Comparison of ENCODE assay signal across 9 cellular contexts in the genomic region with DNA sequence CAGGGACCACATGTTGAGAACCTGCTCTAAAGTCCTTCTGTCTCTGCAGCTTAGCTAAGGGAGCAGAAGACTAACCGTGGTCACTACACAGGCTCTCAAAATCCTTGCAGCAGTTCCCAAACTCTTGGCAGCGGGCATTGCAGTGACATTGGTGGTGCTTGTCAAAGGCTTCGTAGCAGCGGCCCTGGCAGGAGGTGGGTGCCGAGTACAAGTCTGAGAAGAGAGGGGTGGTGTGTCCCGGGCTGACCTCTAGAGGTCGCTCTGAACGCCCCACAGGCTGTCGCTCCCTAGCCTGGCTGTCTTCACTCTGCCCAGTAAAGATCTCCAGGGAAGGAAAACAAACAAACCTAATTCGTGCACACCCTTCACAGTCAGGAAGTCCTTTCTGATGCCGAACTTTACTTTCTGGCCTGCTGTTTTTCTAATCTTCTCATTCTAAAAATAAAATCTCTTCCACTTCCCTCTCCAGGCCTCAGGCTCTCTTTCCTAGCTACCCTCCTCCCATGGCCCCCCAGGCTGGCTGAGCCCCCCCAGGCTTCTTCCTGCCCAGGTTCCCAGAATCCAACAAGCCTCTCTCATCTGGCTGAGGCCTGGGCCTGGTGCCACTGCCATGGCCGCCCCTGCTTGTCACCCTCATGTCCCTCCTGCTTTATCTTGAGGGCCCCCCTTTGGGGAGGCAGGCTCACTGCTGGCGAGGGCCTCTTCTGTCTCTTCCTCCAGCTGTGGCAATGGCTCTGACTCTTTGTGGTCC. TPM values are rescaled to one million over a fixed set of nuclear protein-coding genes. Genes with fewer than 3 reads are reported as not detected.
DNase-seq lines count a peak whose midpoint lies in the region; ATAC-seq and TF ChIP-seq lines count a peak whose summit lies in the region.
"Had no signal": no experiment of that assay in that cellular context is flagged by ENCODE, and none has a peak within 500 bp of the region (broad histone marks: within the 10 kb centered on the region; RNA-seq: fewer than 3 reads in every experiment).

No MANE protein-coding gene starts in this region.

- TF ChIP-seq CTCF in ascending aorta (IDR thresholded peaks at IDR 0.05), result peak; percentile 67 to 89 (median 83)
- TF ChIP-seq CTCF in heart right ventricle (IDR thresholded peaks at IDR 0.05), result peak; percentile 85 to 97 (median 92)

- 0 to 2% methylated on average over 13 of the region's 13 CpGs for WGBS in heart right ventricle, 2 donors

- ATAC-seq in heart right ventricle (peak; percentile 92 to 95 (median 94)), HG03469 (IDR thresholded peaks at IDR 0.05; ENCODE audit: unreplicated experiment) (no peak), HG02642 (IDR thresholded peaks at IDR 0.05; ENCODE audit: poor library complexity, unreplicated experiment) (no peak)

- DNase-seq in GM04504 (ENCODE audit: low read depth), result peak; percentile 78
- DNase-seq in LoVo (ENCODE audit: low spot score), result peak; percentile 16
- DNase-seq in SK-N-DZ (ENCODE audit: low spot score), result peak; percentile 65
- DNase-seq in ascending aorta (ENCODE audit: low spot score in 2 of 2), result peak; percentile 64 to 94
- DNase-seq in heart right ventricle, result peak; percentile 89 to 93
- DNase-seq in pons (ENCODE audit: low spot score), result peak; percentile 90

- H3K4me3 ChIP-seq in ascending aorta, result peak overlapping the region in 1 of 2 donors; percentile 20
- H3K4me3 ChIP-seq in heart right ventricle, result peak overlapping the region in 1 of 10 donors; percentile 4

- H3K27ac ChIP-seq in ascending aorta, result peak overlapping the region; percentile 88 to 94
- peak overlapping the region; percentile 82 to 97 (median 94) for H3K27ac ChIP-seq in heart right ventricle
- H3K27ac ChIP-seq: epithelial cell of prostate had no signal

- H3K36me3 ChIP-seq in ascending aorta (no peaks in the 10 kb centered on the region), heart right ventricle (peaks cover 0 to 6% (median 0%) of the 10 kb centered on the region in 9 donors)

- H3K4me1 ChIP-seq in ascending aorta, result peaks cover 19 to 29% of the 10 kb centered on the region in 2 donors
- H3K4me1 ChIP-seq in heart right ventricle, result peaks cover 31 to 52% (median 47%) of the 10 kb centered on the region in 9 donors

- H3K27me3 ChIP-seq in ascending aorta (no peaks in the 10 kb centered on the region), heart right ventricle (no peaks in the 10 kb centered on the region)

- no peaks in the 10 kb centered on the region for H3K9me3 ChIP-seq in ascending aorta
- H3K9me3 ChIP-seq in heart right ventricle, result no peaks in the 10 kb centered on the region

- intact Hi-C loops in ascending aorta (cut with DNase I), result loop anchor here (1.0 to 5.0 kb wide), 2 partner anchors 20 to 230 kb away; no protein-coding TSS in a partner anchor
- intact Hi-C loops in heart right ventricle (cut with DNase I), result loop anchor here (1.0 to 10.0 kb wide), 11 partner anchors 19 to 237 kb away; a partner anchor contains a TSS

RNA-seq across cellular contexts. Expression of a gene that starts 7.7 kb away (rescaled TPM):
- 0.05 TPM in 1 of 2 replicates, not detected in the other for polyA plus RNA-seq in SK-N-DZ (2014; cell fraction: cytosol; rRNA removed)
- not detected in 2 replicates for polyA plus RNA-seq in SK-N-DZ (2014; cell fraction: nucleus; rRNA removed)
- total RNA-seq in ascending aorta, result not detected
- total RNA-seq in heart right ventricle, result under 1 TPM in 9 of 10 donors, not detected in 1; 0.11 to 0.56 (median 0.31) TPM
- under 1 TPM; 0.26 to 0.29 TPM for polyA plus RNA-seq in heart right ventricle

RNA-seq across cellular contexts. Expression of a gene that starts 11.8 kb away (rescaled TPM):
- polyA plus RNA-seq in SK-N-DZ (2014; cell fraction: cytosol; rRNA removed), result 22.9 and 25.8 TPM in 2 replicates
- 17.0 and 23.8 TPM in 2 replicates for polyA plus RNA-seq in SK-N-DZ (2014; cell fraction: nucleus; rRNA removed)
- total RNA-seq in ascending aorta (8.1 TPM), heart right ventricle (10 to 100 TPM; 18.6 to 28.0 (median 21.8) TPM)
- polyA plus RNA-seq in heart right ventricle, result 10 to 100 TPM in 1 of 2 donors, 1 to 10 TPM in 1; 4.8 to 10.1 TPM

RNA-seq across cellular contexts. Expression of a gene that starts 41.1 kb away (rescaled TPM):
- polyA plus RNA-seq in SK-N-DZ (2014; cell fraction: cytosol; rRNA removed), result 1.3 and 4.6 TPM in 2 replicates
- polyA plus RNA-seq in SK-N-DZ (2014; cell fraction: nucleus; rRNA removed), result 1.6 and 2.8 TPM in 2 replicates
- total RNA-seq in ascending aorta (165 TPM), heart right ventricle (10 to 100 TPM in 9 of 10 donors, 1 to 10 TPM in 1; 9.5 to 54.9 (median 19.8) TPM)
- 100 to 1,000 TPM in 1 of 2 donors, 10 to 100 TPM in 1; 22.4 to 173 TPM for polyA plus RNA-seq in heart right ventricle

RNA-seq across cellular contexts. Expression of a gene that starts 55.4 kb away (rescaled TPM):
- 10.2 and 10.8 TPM in 2 replicates for polyA plus RNA-seq in SK-N-DZ (2014; cell fraction: cytosol; rRNA removed)
- 5.3 and 5.7 TPM in 2 replicates for polyA plus RNA-seq in SK-N-DZ (2014; cell fraction: nucleus; rRNA removed)
- total RNA-seq in ascending aorta (144 TPM), heart right ventricle (10 to 100 TPM; 18.6 to 31.9 (median 22.1) TPM)
- polyA plus RNA-seq in heart right ventricle, result 10 to 100 TPM; 12.6 to 26.2 TPM

Comparison
In these comparisons a context has a peak if more than half of its experiments do, and no peak if none do; other contexts are left out.
1. DNase-seq: peak in every context shown above with its lines; median percentile 91 in heart right ventricle; 90 in pons; 79 in ascending aorta; 78 in GM04504; 65 in SK-N-DZ; 16 in LoVo.
2. ATAC-seq: peak in heart right ventricle (8 of 8); none in HG03469 (single experiment) and HG02642 (single experiment).